Comparison of ENCODE assay signal across 27 cellular contexts in the genomic region with DNA sequence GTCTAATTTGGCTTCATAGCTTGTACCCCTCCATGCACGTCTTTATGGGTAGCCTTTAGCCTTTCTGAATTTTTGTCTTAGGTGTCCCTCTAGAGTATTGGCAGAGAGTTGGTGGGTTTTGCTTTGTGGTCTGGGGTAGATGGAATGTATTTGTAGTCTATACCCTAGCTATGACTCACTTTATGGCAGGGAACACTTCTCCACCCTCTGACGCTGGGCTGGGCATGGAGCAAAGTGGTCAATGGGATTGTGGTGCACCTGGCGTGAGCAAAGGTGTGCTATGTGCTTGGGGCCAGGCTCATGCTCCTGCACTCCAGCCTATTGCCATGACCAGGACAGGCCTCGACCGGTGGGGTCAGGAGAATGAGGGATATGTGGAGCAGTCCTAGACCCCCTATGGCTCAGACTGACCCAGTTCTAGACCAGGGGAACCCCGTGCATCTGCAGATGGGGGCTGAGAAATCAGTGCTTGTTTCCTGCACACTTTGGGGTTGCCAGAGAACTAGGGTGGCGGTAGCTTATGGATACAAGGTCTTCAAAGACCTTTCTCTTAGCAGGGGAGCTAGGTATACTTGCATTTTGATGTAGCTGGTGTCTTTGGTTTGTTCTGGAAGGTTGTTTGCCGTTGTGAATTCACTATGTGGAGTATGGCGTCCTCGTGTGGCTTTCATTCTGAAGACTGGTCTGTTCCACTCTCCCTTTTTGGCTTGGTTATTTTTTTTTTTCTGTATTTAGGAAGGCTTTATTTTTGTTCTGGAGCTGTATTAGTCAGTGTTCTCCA. TPM values are rescaled to one million over a fixed set of nuclear protein-coding genes. Genes with fewer than 3 reads are reported as not detected.
DNase-seq lines count a peak whose midpoint lies in the region; FAIRE-seq and TF ChIP-seq lines count a peak whose summit lies in the region.
"Had no signal": no experiment of that assay in that cellular context is flagged by ENCODE, and none has a peak within 500 bp of the region (broad histone marks: within the 10 kb centered on the region; RNA-seq: fewer than 3 reads in every experiment).

No MANE protein-coding gene starts in this region.

- no peak overlapping the region for H2BK12ac ChIP-seq in H9 (ENCODE audit: insufficient read length, low read depth, low read length)

- H3K36me3 ChIP-seq in kidney (ENCODE audit: control insufficient read depth in 1 of 2, insufficient read depth in 2 of 2, low read length in 2 of 2) (no peaks in the 10 kb centered on the region), spleen (no peaks in the 10 kb centered on the region), suprapubic skin (no peaks in the 10 kb centered on the region)
- H3K36me3 ChIP-seq: Peyer's patch, thyroid gland had no signal

- no peak overlapping the region for H2AK5ac ChIP-seq in H9 (ENCODE audit: insufficient read length, low read length)

- no CpG with 5 or more reads among the region's 10 CpGs for WGBS in H9 (ENCODE audit: extremely low coverage, insufficient read length, low lambda C conversion rate)
- WGBS in spleen, 5 donors, result 88 to 93% (median 89%) methylated on average over 10 of the region's 10 CpGs
- WGBS in suprapubic skin, result 91% methylated on average over 9 of the region's 10 CpGs

- H4K5ac ChIP-seq in H9 (ENCODE audit: insufficient read length, low read depth, low read length), result no peak overlapping the region

- no peak overlapping the region for H3K4me2 ChIP-seq in H9 (ENCODE audit: insufficient read depth, insufficient read length, low read length)

- H4K8ac ChIP-seq in H9 (replicated peaks; ENCODE audit: insufficient read length, low read depth, low read length), result no peak overlapping the region

- H3K4me1 ChIP-seq in H9 (ENCODE audit: insufficient read depth, low read length), result no peaks in the 10 kb centered on the region
- peaks cover 6 to 10% of the 10 kb centered on the region in 2 donors for H3K4me1 ChIP-seq in kidney (ENCODE audit: control insufficient read depth in 1 of 2, insufficient read depth in 1 of 2, low read depth in 1 of 2, low read length in 2 of 2)
- H3K4me1 ChIP-seq in spleen, result peaks cover 3 to 30% (median 20%) of the 10 kb centered on the region in 6 donors
- H3K4me1 ChIP-seq in suprapubic skin, result peaks cover 8% of the 10 kb centered on the region

- DNase-seq in H9 (no peak), SW480 (ENCODE audit: low spot score) (peak; percentile 89), kidney (peak; percentile 37), spleen (peak; percentile 41), epidermal melanocyte (ENCODE audit: insufficient read length, low spot score) (no peak), suprapubic skin (ENCODE audit: low spot score in 2 of 2) (no peak)
- DNase-seq in stimulated activated CD8-positive, alpha-beta memory T cell treated with anti-CD3 and anti-CD28 coated beads, Interleukin-4, amount 100 ng/mL, for 48 hours, result no peak
- DNase-seq: activated CD4-positive, alpha-beta T cell treated with anti-CD3 and anti-CD28 coated beads, Interleukin-2, amount 10 ng/mL, durations not matched to agents 24 days and 14 days; activated naive CD4-positive, alpha-beta T cell treated with Interleukin-2 at 50 U/mL for 16 hours; activated T-cell treated with anti-CD3 and anti-CD28 coated beads, Interleukin-2, amount 50 U/mL, for 48 hours; amniotic stem cell; CD4-positive, alpha-beta T cell; dermis blood vessel endothelial cell; EL; kidney glomerular epithelial cell; naive B cell; NCI-H1417 treated with DMSO at 0.1 percent for 48 hours; NCI-H2107; NCI-H446 treated with DMSO at 0.1 percent for 48 hours; occipital lobe; Peyer's patch; stimulated activated CD4-positive, alpha-beta T cell treated with anti-CD3 and anti-CD28 coated beads, Interleukin-12 subunit alpha, Interleukin-12 subunit beta, amount 100 ng/mL, for 4 hours; stimulated activated CD4-positive, alpha-beta T cell treated with anti-CD3 and anti-CD28 coated beads, Interleukin-4, amount 100 ng/mL, for 24 hours; stimulated activated naive CD4-positive, alpha-beta T cell treated with Interleukin-2 at 50 U/mL for 16 hours; thyroid gland had no signal

- H3K79me2 ChIP-seq in H9 (ENCODE audit: insufficient read depth, low read length), result no peaks in the 10 kb centered on the region

- no peak overlapping the region; a peak in 1 of 5 replicates for H3K4me3 Mint-ChIP-seq in H9
- H3K4me3 Mint-ChIP-seq: activated CD4-positive, alpha-beta T cell treated with anti-CD3 and anti-CD28 coated beads, Interleukin-2, amount 10 ng/mL, durations not matched to agents 24 days and 14 days had no signal

- TF ChIP-seq EP300 in suprapubic skin (IDR thresholded peaks at IDR 0.05), result no peak

- no peaks in the 10 kb centered on the region for H3K79me1 ChIP-seq in H9 (ENCODE audit: insufficient read depth, low read depth, low read length, poor library complexity, severe bottlenecking)

- H3K56ac ChIP-seq in H9 (ENCODE audit: insufficient read length, low read depth, low read length), result no peak overlapping the region

- peaks cover 3 to 11% of the 10 kb centered on the region in 2 experiments; a peak in 3 of 4 replicates for H3K4me1 Mint-ChIP-seq in H9

- H3K4me3 ChIP-seq in kidney (ENCODE audit: low read length in 2 of 2) (no peak overlapping the region), spleen (no peak overlapping the region), suprapubic skin (no peak overlapping the region)
- H3K4me3 ChIP-seq: thyroid gland had no signal

- H3K9me3 ChIP-seq in H9 (ENCODE audit: control insufficient read depth, low read depth, low read length) (no peaks in the 10 kb centered on the region), kidney (ENCODE audit: control insufficient read depth in 1 of 2, low read length in 2 of 2) (no peaks in the 10 kb centered on the region), spleen (no peaks in the 10 kb centered on the region), suprapubic skin (no peaks in the 10 kb centered on the region)
- H3K9me3 ChIP-seq: Peyer's patch, thyroid gland had no signal

- H2AFZ ChIP-seq in H9 (ENCODE audit: low read length), result no peak overlapping the region

- H3K9ac ChIP-seq in H9 (ENCODE audit: extremely low read depth, insufficient read length, low read length), result no peak overlapping the region
- H3K9ac ChIP-seq in kidney (ENCODE audit: low read length in 2 of 2), result no peak overlapping the region

- no peak overlapping the region; the same call in 1 of the 2 replicates for H3K14ac ChIP-seq in H9 (ENCODE audit: insufficient read depth, low read length)

- no peaks in the 10 kb centered on the region for H4K20me1 ChIP-seq in H9 (ENCODE audit: control insufficient read depth, insufficient read depth, insufficient read length)

- no peak overlapping the region for H2BK20ac ChIP-seq in H9 (ENCODE audit: low read depth, low read length, poor library complexity, severe bottlenecking)

- H3T11ph ChIP-seq in H9 (ENCODE audit: low read length), result no peak overlapping the region

- no peak overlapping the region for H3K27ac Mint-ChIP-seq in H9
- H3K27ac Mint-ChIP-seq: activated CD4-positive, alpha-beta T cell treated with anti-CD3 and anti-CD28 coated beads, Interleukin-2, amount 10 ng/mL, durations not matched to agents 24 days and 14 days; CD4-positive, alpha-beta T cell had no signal

- no peaks in the 10 kb centered on the region for H3K23me2 ChIP-seq in H9 (ENCODE audit: insufficient read length, low read depth, low read length, poor library complexity, severe bottlenecking)

- H2BK5ac ChIP-seq in H9 (ENCODE audit: insufficient read length, low read length), result no peak overlapping the region

- no peak overlapping the region for H3K4ac ChIP-seq in H9 (ENCODE audit: low read depth, low read length)

- no peak overlapping the region for H2BK120ac ChIP-seq in H9 (ENCODE audit: low read depth, low read length, poor library complexity, severe bottlenecking)

- TF ChIP-seq POLR2A in spleen (IDR thresholded peaks at IDR 0.05) (no peak), suprapubic skin (IDR thresholded peaks at IDR 0.05) (no peak)

- no peak overlapping the region for H3K23ac ChIP-seq in H9 (ENCODE audit: insufficient read length, low read depth, low read length)

- no peaks in the 10 kb centered on the region; a peak in 1 of 5 replicates for H3K9me3 Mint-ChIP-seq in H9
- H3K9me3 Mint-ChIP-seq: activated CD4-positive, alpha-beta T cell treated with anti-CD3 and anti-CD28 coated beads, Interleukin-2, amount 10 ng/mL, durations not matched to agents 24 days and 14 days; CD4-positive, alpha-beta T cell; naive B cell had no signal

- H3K27me3 ChIP-seq in H9 (ENCODE audit: insufficient read depth, low read length) (no peaks in the 10 kb centered on the region; the same call in 1 of the 2 replicates), spleen (replicated peaks in 1 of 7) (peaks cover 0 to 34% (median 0%) of the 10 kb centered on the region in 7 donors), suprapubic skin (peaks cover 7% of the 10 kb centered on the region)
- H3K27me3 ChIP-seq: Peyer's patch, thyroid gland had no signal

- H3K27me3 Mint-ChIP-seq in H9 (ENCODE audit: low read depth), result peaks cover 81% of the 10 kb centered on the region

- H3K27ac ChIP-seq in H9 (ENCODE audit: insufficient read length, low read depth, low read length) (no peak overlapping the region), kidney (ENCODE audit: low read depth in 2 of 2, low read length in 2 of 2) (no peak overlapping the region), spleen (no peak overlapping the region), suprapubic skin (no peak overlapping the region)
- H3K27ac ChIP-seq: Peyer's patch, thyroid gland had no signal

- no peak overlapping the region for H4K91ac ChIP-seq in H9 (ENCODE audit: insufficient read length, low read depth, low read length)

- no peak overlapping the region for H3K18ac ChIP-seq in H9 (ENCODE audit: insufficient read length, low read depth, low read length)

- no peak overlapping the region for H2BK15ac ChIP-seq in H9 (ENCODE audit: low read depth, low read length)

- intact Hi-C loops in kidney (cut with DNase I) (no loop called here), spleen (cut with DNase I; ENCODE audit: low total_unique reads) (no loop called here)

- no peaks in the 10 kb centered on the region for H3K36me3 Mint-ChIP-seq in H9 (ENCODE audit: insufficient read depth in 1 of 3, low read depth in 3 of 3)
- H3K36me3 Mint-ChIP-seq: naive B cell had no signal

- FAIRE-seq in kidney (lab: Jason Lieb, UNC), result no peak
- FAIRE-seq: endothelial cell of umbilical vein, GM19239 had no signal

- TF ChIP-seq CTCF in H9 (conservative IDR thresholded peaks at IDR 0.05), result peak; percentile 32; the same call in 2 of the 3 replicates
- TF ChIP-seq CTCF in kidney (IDR thresholded peaks at IDR 0.05; ENCODE audit: borderline replicate concordance, extremely low read depth, insufficient read depth), result no peak
- no peak for TF ChIP-seq CTCF in spleen (IDR thresholded peaks at IDR 0.05 in 8 of 11, conservative IDR thresholded peaks at IDR 0.05 in 3 of 11)
- TF ChIP-seq CTCF in suprapubic skin (IDR thresholded peaks at IDR 0.05), result no peak

RNA-seq across cellular contexts. Expression of a gene that starts 49.4 kb away (rescaled TPM):
- total RNA-seq in H9 (2021) (1,982 and 2,021 TPM in 2 replicates), kidney (1,227 TPM), spleen (1,000 to 10,000 TPM in 6 of 7 donors, 100 to 1,000 TPM in 1; 911 to 1,835 (median 1,346) TPM), suprapubic skin (1,000 to 10,000 TPM; 1,159 to 2,367 (median 1,696) TPM)
- polyA plus RNA-seq in kidney (ENCODE audit: insufficient read depth, low read depth, low replicate concordance) (2,612 TPM), spleen (1,000 to 10,000 TPM; 3,289 to 6,164 (median 6,022) TPM)

Comparison
In these comparisons a context has a peak if more than half of its experiments do, and no peak if none do; other contexts are left out.
1. DNase-seq: peak in SW480 (single experiment), kidney (single experiment) and spleen (single experiment); none in H9 (single experiment), stimulated activated CD8-positive, alpha-beta memory T cell treated with anti-CD3 and anti-CD28 coated beads, Interleukin-4, amount 100 ng/mL, for 48 hours (single experiment), epidermal melanocyte (single experiment) and suprapubic skin (0 of 2).